Comparison of ENCODE assay signal across 28 cellular contexts in the genomic region with DNA sequence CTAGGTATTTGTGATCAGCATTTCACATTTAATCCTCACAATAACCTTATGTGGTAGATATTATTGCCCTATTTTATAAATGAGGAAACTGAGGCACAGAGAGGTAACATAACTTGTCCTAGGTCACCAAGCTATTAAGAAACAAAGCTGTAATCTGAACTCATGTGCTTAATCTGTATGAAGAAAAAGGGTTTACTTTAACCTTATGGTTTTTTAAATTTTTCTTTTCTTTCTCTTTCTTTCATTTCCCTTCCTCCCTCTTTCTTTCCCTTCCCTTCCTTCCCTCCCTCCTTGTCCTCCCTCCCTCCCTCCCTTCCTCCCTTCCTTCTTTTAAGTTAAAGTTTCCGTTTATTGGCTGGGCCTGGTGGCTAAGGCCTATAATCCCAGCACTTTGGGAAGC.
"Had no signal": no experiment of that assay in that cellular context is flagged by ENCODE, and none has a peak within 500 bp of the region (broad histone marks: within the 10 kb centered on the region; RNA-seq: fewer than 3 reads in every experiment).

No MANE protein-coding gene starts in this region.

- H3K27ac ChIP-seq: colonic mucosa, coronary artery, dorsolateral prefrontal cortex, epithelial cell of prostate, esophagus muscularis mucosa, esophagus squamous epithelium, foreskin keratinocyte, gastrocnemius medialis, gastroesophageal sphincter, heart left ventricle, heart right ventricle had no signal

- H3K27me3 Mint-ChIP-seq: dendritic cell treated with granulocyte-macrophage colony-stimulating factor and Interleukin-4, amounts not matched to agents 40 ng/mL and 50 ng/mL, for 4 days had no signal

- ATAC-seq: effector memory CD8-positive, alpha-beta T cell; esophagus mucosa; foreskin keratinocyte; gastrocnemius medialis; gastroesophageal sphincter; heart left ventricle; heart right ventricle had no signal

- H3K9me3 ChIP-seq: colonic mucosa, esophagus muscularis mucosa, esophagus squamous epithelium, gastrocnemius medialis, gastroesophageal sphincter, heart left ventricle, heart right ventricle had no signal

- DNase-seq: colonic mucosa; cortex of kidney; dermis blood vessel endothelial cell; dorsolateral prefrontal cortex; effector CD4-positive, alpha-beta T cell; effector CD8-positive, alpha-beta T cell; effector memory CD4-positive, alpha-beta T cell; effector memory CD8-positive, alpha-beta T cell; endodermal cell; erythroblast; esophagus squamous epithelium; foreskin fibroblast; foreskin keratinocyte; foreskin melanocyte; gastrocnemius medialis; glutamatergic neuron; head of caudate nucleus; heart left ventricle; heart right ventricle had no signal

- H3K27me3 ChIP-seq: colonic mucosa, dorsolateral prefrontal cortex, esophagus muscularis mucosa, esophagus squamous epithelium, foreskin keratinocyte, gastrocnemius medialis, gastroesophageal sphincter, heart left ventricle, heart right ventricle had no signal

- H3K27ac Mint-ChIP-seq: dendritic cell treated with granulocyte-macrophage colony-stimulating factor and Interleukin-4, amounts not matched to agents 40 ng/mL and 50 ng/mL, for 4 days; effector memory CD8-positive, alpha-beta T cell; endodermal cell had no signal

- H3K4me1 Mint-ChIP-seq: endodermal cell had no signal

- H3K4me3 Mint-ChIP-seq: dendritic cell treated with granulocyte-macrophage colony-stimulating factor and Interleukin-4, amounts not matched to agents 40 ng/mL and 50 ng/mL, for 4 days; effector memory CD8-positive, alpha-beta T cell; endodermal cell had no signal

- H3K4me3 ChIP-seq: colonic mucosa, coronary artery, dorsolateral prefrontal cortex, esophagus muscularis mucosa, esophagus squamous epithelium, gastrocnemius medialis, gastroesophageal sphincter, heart left ventricle, heart right ventricle had no signal

- H3K36me3 ChIP-seq: colonic mucosa, esophagus muscularis mucosa, esophagus squamous epithelium, gastrocnemius medialis, gastroesophageal sphincter, heart left ventricle, heart right ventricle had no signal

- FAIRE-seq: colon, endometrium, endothelial cell of umbilical vein had no signal

- H3K4me1 ChIP-seq: colonic mucosa, esophagus muscularis mucosa, esophagus squamous epithelium, gastrocnemius medialis, gastroesophageal sphincter, heart left ventricle, heart right ventricle had no signal
